ENCODE assay signal across 10 cellular contexts in genomic region chr19:29872224-29872731, GRCh38.
DNase-seq lines count a peak whose midpoint lies in the region; ATAC-seq, FAIRE-seq and TF ChIP-seq lines count a peak whose summit lies in the region.
"Had no signal": no experiment of that assay in that cellular context is flagged by ENCODE, and none has a peak within 500 bp of the region (broad histone marks: within the 10 kb centered on the region; RNA-seq: fewer than 3 reads in every experiment).

No MANE protein-coding gene starts in this region.

- ATAC-seq in A549 (peak in 1 of 2 experiments; percentile 50; a peak in 3 of 6 replicates), HG03280 (IDR thresholded peaks at IDR 0.05; ENCODE audit: unreplicated experiment) (no peak), HG02938 (IDR thresholded peaks at IDR 0.05; ENCODE audit: unreplicated experiment) (no peak)

- intact Hi-C loops in activated naive CD4-positive, alpha-beta T cell treated with anti-CD3 and anti-CD28 coated beads for 36 hours (cut with micrococcal nuclease), result loop anchor here (2.0 to 5.0 kb wide), 3 partner anchors 61 to 780 kb away; partner anchors contain the start of genes CCNE1 and POP4

- dilution Hi-C loops in keratinocyte (cut with MboI; ENCODE audit: extremely low pct_ligation_motif_present, low sequenced_read_pairs), result no loop called here

- DNase-seq in A549 (ENCODE audit: low read depth in 1 of 2, low spot score in 1 of 2) (peak in 1 of 2 experiments; percentile 45), keratinocyte (ENCODE audit: low read depth, low spot score) (no peak), nucleus accumbens (lab: John Stamatoyannopoulos, UW) (no peak)
- peak; percentile 17 for DNase-seq in activated naive CD4-positive, alpha-beta T cell treated with anti-CD3 and anti-CD28 coated beads for 36 hours
- DNase-seq in NK-92 treated with Interleukin-12 subunit alpha and Interleukin-12 subunit beta, amount 100 ng/mL, for 24 hours (lab: John Stamatoyannopoulos, UW), result no peak
- DNase-seq: cerebellar nuclear complex; stimulated activated naive CD4-positive, alpha-beta T cell treated with Interleukin-2 at 50 U/mL for 16 hours had no signal

- H3K4me1 Mint-ChIP-seq in activated naive CD4-positive, alpha-beta T cell treated with anti-CD3 and anti-CD28 coated beads for 36 hours (ENCODE audit: low read depth), result peaks cover 6% of the 10 kb centered on the region

- H3K27me3 Mint-ChIP-seq in activated naive CD4-positive, alpha-beta T cell treated with anti-CD3 and anti-CD28 coated beads for 36 hours (ENCODE audit: low read depth), result peaks cover 13% of the 10 kb centered on the region

- H3K27ac ChIP-seq in A549, result no peak overlapping the region
- no peak overlapping the region for H3K27ac ChIP-seq in keratinocyte (ENCODE audit: control insufficient read depth, insufficient read depth, low read length)

- no peaks in the 10 kb centered on the region for H4K20me1 ChIP-seq in keratinocyte (ENCODE audit: control insufficient read depth, extremely low read depth, insufficient read depth, low read length)

- CTCF ChIA-PET in A549 (lab: Yijun Ruan, JAX), result interaction anchor here (0.6 to 17.2 kb wide), 40 partner anchors 10 to 761 kb away, joined by 3 to 362 read pairs (median 7); partner anchors contain the start of gene POP4
- CTCF ChIA-PET in activated naive CD4-positive, alpha-beta T cell treated with anti-CD3 and anti-CD28 coated beads for 36 hours (lab: Charles Lee), result interaction anchor here (0.6 to 5.5 kb wide), 25 partner anchors 10 to 794 kb away, joined by 3 to 73 read pairs (median 4); no protein-coding TSS in a partner anchor

- POLR2A ChIA-PET in A549 (lab: Yijun Ruan, JAX), result interaction anchor here (1.0 kb wide), 1 partner anchor 142 kb away, joined by 5 read pairs; no protein-coding TSS in a partner anchor

- no peak for TF ChIP-seq POLR2A in A549 (IDR thresholded peaks at IDR 0.05; ENCODE audit: low read length)

- H3K36me3 Mint-ChIP-seq in activated naive CD4-positive, alpha-beta T cell treated with anti-CD3 and anti-CD28 coated beads for 36 hours (ENCODE audit: low read depth), result no peaks in the 10 kb centered on the region

- peak overlapping the region; percentile 99; the same call in 1 of the 3 replicates for H3K4me2 ChIP-seq in A549
- peak overlapping the region; percentile 32 for H3K4me2 ChIP-seq in keratinocyte (ENCODE audit: control insufficient read depth, extremely low read depth, insufficient read depth, low read depth, low read length)

- H3K9me3 ChIP-seq in A549 (peaks cover 16% of the 10 kb centered on the region), keratinocyte (ENCODE audit: control insufficient read depth, low read depth, low read length) (no peaks in the 10 kb centered on the region)

- H3K4me3 ChIP-seq in A549 (no peak overlapping the region), keratinocyte (ENCODE audit: control insufficient read depth in 2 of 3, extremely low read depth in 1 of 3, insufficient read depth in 2 of 3, low read depth in 1 of 3, low read length in 3 of 3) (no peak overlapping the region)

- no peak for TF ChIP-seq EP300 in A549 (IDR thresholded peaks at IDR 0.05)

- H3K4me1 ChIP-seq in A549 (peaks cover 9% of the 10 kb centered on the region), keratinocyte (ENCODE audit: control insufficient read depth, extremely low read depth, insufficient read depth, low read length) (peaks cover 3% of the 10 kb centered on the region)

- no peaks in the 10 kb centered on the region for H3K79me2 ChIP-seq in keratinocyte (ENCODE audit: control insufficient read depth, insufficient read depth, low read length)

- peaks cover 4% of the 10 kb centered on the region for H3K9me3 Mint-ChIP-seq in activated naive CD4-positive, alpha-beta T cell treated with anti-CD3 and anti-CD28 coated beads for 36 hours

- peak overlapping the region; percentile 58 for H3K4me3 Mint-ChIP-seq in activated naive CD4-positive, alpha-beta T cell treated with anti-CD3 and anti-CD28 coated beads for 36 hours

- H3K27ac Mint-ChIP-seq in activated naive CD4-positive, alpha-beta T cell treated with anti-CD3 and anti-CD28 coated beads for 36 hours, result no peak overlapping the region

- TF ChIP-seq CTCF in A549 (IDR thresholded peaks at IDR 0.05) (peak; percentile 13; the same call in 1 of the 3 replicates), GM12872 (IDR thresholded peaks at IDR 0.05; ENCODE audit: insufficient read depth, low read depth, low read length) (0 out of 3 replicates have a peak, but pooled peaks have one; percentile 17), keratinocyte (optimal IDR thresholded peaks at IDR 0.05 in 1 of 3, IDR thresholded peaks at IDR 0.05 in 1 of 3, conservative IDR thresholded peaks at IDR 0.05 in 1 of 3; ENCODE audit: extremely low read depth in 1 of 3, insufficient read depth in 2 of 3, low read length in 3 of 3) (peak in 1 of 3 experiments; percentile 14)

- H2AFZ ChIP-seq in keratinocyte (ENCODE audit: control insufficient read depth, low read length), result no peak overlapping the region

- 0 out of 5 replicates have a peak, but pooled peaks of 1 of the 2 experiments have one; percentile 5 for TF ChIP-seq RAD21 in A549 (conservative IDR thresholded peaks at IDR 0.05 in 1 of 2, IDR thresholded peaks at IDR 0.05 in 1 of 2)

- FAIRE-seq in A549 (lab: Jason Lieb, UNC) (no peak), keratinocyte (lab: Jason Lieb, UNC) (no peak)

- no peaks in the 10 kb centered on the region for H3K36me3 ChIP-seq in keratinocyte (ENCODE audit: control insufficient read depth in 2 of 2, extremely low read depth in 1 of 2, insufficient read depth in 2 of 2, low read length in 2 of 2)

- peaks cover 13% of the 10 kb centered on the region for H3K27me3 ChIP-seq in keratinocyte (ENCODE audit: control insufficient read depth, extremely low read depth, insufficient read depth, low read length)

- H3K9me1 ChIP-seq in keratinocyte (ENCODE audit: control insufficient read depth, extremely low read depth, insufficient read depth, low read length), result no peaks in the 10 kb centered on the region

- H3K9ac ChIP-seq in keratinocyte (ENCODE audit: control insufficient read depth, extremely low read depth, insufficient read depth, low read length), result no peak overlapping the region

- WGBS in A549 (ENCODE audit: missing lambda C conversion rate), result 54% methylated on average over 33 of the region's 33 CpGs

TF ChIP-seq in A549, 52 proteins besides CTCF, POLR2A, EP300 and RAD21:
- no peak for TF ChIP-seq ELK1 (IDR thresholded peaks at IDR 0.05; ENCODE audit: low read depth, low read length)
- no peak for TF ChIP-seq NPAS2 (CRISPR knock-in tag; IDR thresholded peaks at IDR 0.05; ENCODE audit: borderline replicate concordance)
- no peak for TF ChIP-seq MAZ (IDR thresholded peaks at IDR 0.05; ENCODE audit: borderline replicate concordance, low read depth, low read length)
- no peak for TF ChIP-seq JUNB (IDR thresholded peaks at IDR 0.05)
- TF ChIP-seq ESRRA (IDR thresholded peaks at IDR 0.05; ENCODE audit: borderline replicate concordance, low read length), result no peak
